Comparison of ENCODE assay signal across 11 cellular contexts in the genomic region with DNA sequence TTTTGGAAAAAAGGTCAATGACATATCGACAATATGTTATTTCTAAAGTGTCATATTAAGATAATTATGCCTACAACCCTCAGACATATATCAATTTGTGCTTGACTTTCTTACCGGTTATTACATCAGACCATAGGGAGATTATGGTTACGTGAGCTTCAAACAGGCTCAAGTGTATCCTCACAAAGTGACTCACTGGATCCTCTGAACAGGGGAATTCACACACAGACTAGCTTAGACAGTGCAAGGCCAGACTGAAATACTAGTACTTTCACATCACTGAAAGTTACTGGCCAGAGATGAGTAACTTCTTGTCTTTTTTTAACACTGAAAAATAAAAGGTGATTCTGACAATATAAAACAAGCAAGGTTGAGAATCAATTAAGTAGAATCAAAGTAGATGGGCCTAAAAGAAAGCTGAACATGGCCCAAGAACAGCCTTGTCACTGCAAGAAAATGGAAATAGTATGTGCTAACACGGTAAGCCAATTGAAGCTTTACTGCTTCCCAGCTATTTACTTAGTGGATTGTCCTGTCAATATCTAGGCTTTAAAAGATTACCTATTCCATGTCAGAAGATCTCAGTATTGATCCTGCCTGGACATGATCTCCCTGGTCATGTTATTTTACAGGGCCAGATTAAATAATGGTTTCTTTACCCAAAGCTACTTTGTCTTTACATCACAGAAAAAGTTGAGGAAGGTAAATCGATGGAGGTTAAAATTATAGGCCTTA.
DNase-seq lines count a peak whose midpoint lies in the region; ATAC-seq and TF ChIP-seq lines count a peak whose summit lies in the region.
"Had no signal": no experiment of that assay in that cellular context is flagged by ENCODE, and none has a peak within 500 bp of the region (broad histone marks: within the 10 kb centered on the region; RNA-seq: fewer than 3 reads in every experiment).

No MANE protein-coding gene starts in this region.

- H3K27ac Mint-ChIP-seq in CD8-positive, alpha-beta T cell = no peak overlapping the region
- H3K27ac Mint-ChIP-seq in CD4-positive, alpha-beta memory T cell = no peak overlapping the region
- H3K27ac Mint-ChIP-seq: IgD-negative memory B cell had no signal

- H3K4me3 ChIP-seq in AG04450 (ENCODE audit: low read depth, low read length) = no peak overlapping the region
- H3K4me3 ChIP-seq in CD8-positive, alpha-beta T cell (ENCODE audit: low read depth, low read length) = no peak overlapping the region
- H3K4me3 ChIP-seq in CD4-positive, alpha-beta memory T cell (ENCODE audit: low read length in 2 of 2) = no peak overlapping the region

- no peaks in the 10 kb centered on the region for H3K27me3 ChIP-seq in AG04450 (ENCODE audit: control insufficient read depth, insufficient read depth, low read length)
- no peaks in the 10 kb centered on the region for H3K27me3 ChIP-seq in CD8-positive, alpha-beta T cell (ENCODE audit: insufficient read depth, low read length)
- no peaks in the 10 kb centered on the region for H3K27me3 ChIP-seq in CD4-positive, alpha-beta memory T cell (ENCODE audit: insufficient read depth, low read length)

- no peaks in the 10 kb centered on the region for H3K36me3 ChIP-seq in CD8-positive, alpha-beta T cell (ENCODE audit: insufficient read depth, low read length)
- no peaks in the 10 kb centered on the region for H3K36me3 ChIP-seq in CD4-positive, alpha-beta memory T cell (ENCODE audit: insufficient read depth, low read length)

- POLR2A ChIA-PET in AG04450 (lab: Yijun Ruan, JAX) = interaction anchor here (1.1 kb wide), 1 partner anchor 11 kb away, joined by 8 read pairs; no protein-coding TSS in a partner anchor
- POLR2A ChIA-PET in CD8-positive, alpha-beta T cell (lab: Charles Lee) = no interaction called here
- POLR2A ChIA-PET in CD4-positive, alpha-beta memory T cell (lab: Charles Lee; ENCODE audit: partially characterized antibody) = no interaction called here

- H3K4me3 Mint-ChIP-seq in CD8-positive, alpha-beta T cell = no peak overlapping the region
- no peak overlapping the region for H3K4me3 Mint-ChIP-seq in CD4-positive, alpha-beta memory T cell
- H3K4me3 Mint-ChIP-seq: IgD-negative memory B cell had no signal

- H3K27ac ChIP-seq in AG04450 (ENCODE audit: low read depth, low read length) = peak overlapping the region; percentile 60
- H3K27ac ChIP-seq in CD8-positive, alpha-beta T cell (ENCODE audit: low read depth, low read length) = no peak overlapping the region
- H3K27ac ChIP-seq in CD4-positive, alpha-beta memory T cell (ENCODE audit: low read depth, low read length) = no peak overlapping the region

- H3K9me3 ChIP-seq in AG04450 (ENCODE audit: control insufficient read depth, insufficient read depth, low read length) = no peaks in the 10 kb centered on the region; the same call in 1 of the 2 replicates
- H3K9me3 ChIP-seq in CD8-positive, alpha-beta T cell (ENCODE audit: low read length) = no peaks in the 10 kb centered on the region
- no peaks in the 10 kb centered on the region for H3K9me3 ChIP-seq in CD4-positive, alpha-beta memory T cell (ENCODE audit: control insufficient read depth in 1 of 2, low read length in 2 of 2)

- peak; percentile 81 for DNase-seq in AG04450 (ENCODE audit: low read depth, low spot score)
- peak; percentile 41 for DNase-seq in NCI-H524 treated with DMSO at 0.1 percent for 48 hours (lab: John Stamatoyannopoulos, UW)
- DNase-seq in fibroblast of the conjunctiva (ENCODE audit: low read depth) = peak; percentile 95
- DNase-seq in AML-193 (lab: John Stamatoyannopoulos, UW) = no peak
- no peak for DNase-seq in mesenteric fat pad (ENCODE audit: low spot score)
- DNase-seq in CD8-positive, alpha-beta T cell = no peak
- no peak for DNase-seq in CD4-positive, alpha-beta memory T cell
- DNase-seq: activated CD4-positive, alpha-beta T cell treated with anti-CD3 and anti-CD28 coated beads, Interleukin-2, amount 50 U/mL, for 1 hour; DND-41 had no signal

- no peak for TF ChIP-seq CTCF in AG04450 (IDR thresholded peaks at IDR 0.05; ENCODE audit: low read depth, low read length)
- no peak for TF ChIP-seq CTCF in CD8-positive, alpha-beta T cell (IDR thresholded peaks at IDR 0.05)

- intact Hi-C loops in CD8-positive, alpha-beta T cell (cut with DNase I, micrococcal nuclease) = no loop called here
- intact Hi-C loops in CD4-positive, alpha-beta memory T cell (cut with micrococcal nuclease) = no loop called here

- peak; percentile 85 for ATAC-seq in GM21529 (IDR thresholded peaks at IDR 0.05; ENCODE audit: unreplicated experiment)
- no peak for ATAC-seq in CD8-positive, alpha-beta T cell

- H3K9me3 Mint-ChIP-seq in CD8-positive, alpha-beta T cell = peaks cover 2% of the 10 kb centered on the region
- H3K9me3 Mint-ChIP-seq in CD4-positive, alpha-beta memory T cell = peaks cover 0 to 14% (median 5%) of the 10 kb centered on the region in 8 donors
- H3K9me3 Mint-ChIP-seq: IgD-negative memory B cell had no signal

- no peaks in the 10 kb centered on the region for H3K27me3 Mint-ChIP-seq in CD8-positive, alpha-beta T cell (ENCODE audit: low read depth)
- no peaks in the 10 kb centered on the region for H3K27me3 Mint-ChIP-seq in CD4-positive, alpha-beta memory T cell
- H3K27me3 Mint-ChIP-seq: IgD-negative memory B cell had no signal

- no peaks in the 10 kb centered on the region for H3K4me1 Mint-ChIP-seq in CD8-positive, alpha-beta T cell (ENCODE audit: low read depth)
- no peaks in the 10 kb centered on the region for H3K4me1 Mint-ChIP-seq in CD4-positive, alpha-beta memory T cell
- H3K4me1 Mint-ChIP-seq: IgD-negative memory B cell had no signal

- CTCF ChIA-PET in AG04450 (lab: Charles Lee) = interaction anchor here (1.3 kb wide), 1 partner anchor 443 kb away, joined by 3 read pairs; no protein-coding TSS in a partner anchor
- CTCF ChIA-PET in CD8-positive, alpha-beta T cell (lab: Charles Lee) = no interaction called here
- CTCF ChIA-PET in CD4-positive, alpha-beta memory T cell (lab: Charles Lee; ENCODE audit: partially characterized antibody) = no interaction called here

- H3K4me1 ChIP-seq in CD8-positive, alpha-beta T cell (ENCODE audit: insufficient read depth, low read length) = no peaks in the 10 kb centered on the region
- no peaks in the 10 kb centered on the region for H3K4me1 ChIP-seq in CD4-positive, alpha-beta memory T cell (ENCODE audit: insufficient read depth, low read length)

- H3K36me3 Mint-ChIP-seq in CD8-positive, alpha-beta T cell = no peaks in the 10 kb centered on the region
- no peaks in the 10 kb centered on the region for H3K36me3 Mint-ChIP-seq in CD4-positive, alpha-beta memory T cell
- H3K36me3 Mint-ChIP-seq: IgD-negative memory B cell had no signal

Comparison
In these comparisons a context has a peak if more than half of its experiments do, and no peak if none do; other contexts are left out.
1. DNase-seq: peak in AG04450 (single experiment), NCI-H524 treated with DMSO at 0.1 percent for 48 hours (single experiment) and fibroblast of the conjunctiva (single experiment); none in AML-193 (0 of 2), mesenteric fat pad (single experiment), CD8-positive, alpha-beta T cell (0 of 7) and CD4-positive, alpha-beta memory T cell (0 of 5).